In the genomic region with DNA sequence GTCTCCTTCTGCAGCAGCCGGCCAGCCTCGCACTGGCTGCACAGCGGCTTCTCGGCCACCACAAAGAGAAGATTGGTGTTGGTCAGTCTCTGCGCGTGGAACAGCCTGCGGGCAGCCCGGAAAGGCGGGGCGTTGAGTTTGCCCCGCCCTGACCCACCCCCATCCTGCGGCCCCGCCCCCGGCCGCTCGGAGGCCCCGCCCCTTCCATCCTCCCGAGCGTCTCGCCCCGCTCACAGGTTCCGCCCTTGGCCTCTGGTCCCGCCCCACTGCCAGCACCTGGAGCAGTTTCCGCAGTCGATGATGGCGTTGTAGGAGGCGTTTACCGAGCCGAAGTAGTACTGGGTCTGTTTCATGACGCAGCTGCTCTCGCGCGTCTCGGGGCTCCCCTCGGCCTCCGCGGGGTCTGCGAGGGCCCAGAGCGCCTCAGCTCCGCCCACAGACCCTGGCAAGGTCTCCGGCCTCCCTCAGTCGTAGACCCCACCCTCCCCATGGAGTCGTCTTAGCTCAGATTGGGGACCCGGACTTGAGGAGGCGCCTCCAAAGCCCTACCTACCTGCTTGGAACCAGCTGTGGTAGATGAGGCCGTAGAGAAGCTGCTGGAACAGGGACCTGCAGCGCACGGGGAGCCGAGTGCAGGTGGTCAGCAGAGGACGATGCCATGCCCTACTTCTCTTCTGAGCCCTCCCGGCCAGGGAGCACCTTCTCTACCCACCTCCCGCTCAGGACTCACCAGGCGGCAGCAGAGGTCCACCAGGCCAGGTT, we compare ENCODE assay signal across 1 cellular context.
TF ChIP-seq lines count a peak whose summit lies in the region.

No MANE protein-coding gene starts in this region.

TF ChIP-seq in WTC11, 78 proteins besides CTCF, POLR2A, EP300 and RAD21:
- TF ChIP-seq GTF2I (CRISPR knock-in tag; conservative IDR thresholded peaks at IDR 0.05): no peak
- no peak for TF ChIP-seq ZNF425 (CRISPR knock-in tag; conservative IDR thresholded peaks at IDR 0.05)
- TF ChIP-seq MYBL2 (CRISPR knock-in tag; IDR thresholded peaks at IDR 0.05): 0 out of 2 replicates have a peak, but pooled peaks have one; percentile 9
- TF ChIP-seq FOXJ3 (CRISPR knock-in tag; IDR thresholded peaks at IDR 0.05; ENCODE audit: borderline replicate concordance): no peak
- TF ChIP-seq, protein P1, sequence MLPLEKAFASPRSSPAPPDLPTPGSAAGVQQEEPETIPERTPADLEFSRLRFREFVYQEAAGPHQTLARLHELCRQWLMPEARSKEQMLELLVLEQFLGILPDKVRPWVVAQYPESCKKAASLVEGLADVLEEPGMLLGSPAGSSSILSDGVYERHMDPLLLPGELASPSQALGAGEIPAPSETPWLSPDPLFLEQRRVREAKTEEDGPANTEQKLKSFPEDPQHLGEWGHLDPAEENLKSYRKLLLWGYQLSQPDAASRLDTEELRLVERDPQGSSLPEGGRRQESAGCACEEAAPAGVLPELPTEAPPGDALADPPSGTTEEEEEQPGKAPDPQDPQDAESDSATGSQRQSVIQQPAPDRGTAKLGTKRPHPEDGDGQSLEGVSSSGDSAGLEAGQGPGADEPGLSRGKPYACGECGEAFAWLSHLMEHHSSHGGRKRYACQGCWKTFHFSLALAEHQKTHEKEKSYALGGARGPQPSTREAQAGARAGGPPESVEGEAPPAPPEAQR (CRISPR knock-in tag; IDR thresholded peaks at IDR 0.05): no peak
- no peak for TF ChIP-seq ZNF396 (CRISPR knock-in tag; IDR thresholded peaks at IDR 0.05; ENCODE audit: borderline replicate concordance)
